In genomic region chr7:65009881-65010280, GRCh38 we compare ENCODE assay signal across 5 cellular contexts. TPM values are rescaled to one million over a fixed set of nuclear protein-coding genes. Genes with fewer than 3 reads are reported as not detected.
A peak's percentile ranks its signal among the peaks of the same experiment; 100 is the strongest.
DNase-seq lines count a peak whose midpoint lies in the region; TF ChIP-seq lines count a peak whose summit lies in the region.
"Not testable (repeated sequence)": the region's sequence is repeated elsewhere in the genome, so short reads cannot be mapped to it uniquely, and the experiment has no call there.

No MANE protein-coding gene starts in this region.

- not testable (repeated sequence) for H3K4me2 ChIP-seq in parathyroid adenoma (ENCODE audit: low read length)

- H3K9me3 ChIP-seq in parathyroid adenoma (ENCODE audit: control insufficient read depth, low read length) = not testable (repeated sequence)

- not testable (repeated sequence) for TF ChIP-seq CTCF in parathyroid adenoma (IDR thresholded peaks at IDR 0.05)

- not testable (repeated sequence) for H3K79me2 ChIP-seq in parathyroid adenoma

- H2AFZ ChIP-seq in parathyroid adenoma = peak overlapping the region; percentile 22

- not testable (repeated sequence) for H3K4me1 ChIP-seq in parathyroid adenoma

- H3K27ac ChIP-seq in parathyroid adenoma = not testable (repeated sequence)

- not testable (repeated sequence) for H3K27me3 ChIP-seq in parathyroid adenoma (ENCODE audit: control insufficient read depth, insufficient read depth, low read length)

- peak; percentile 55 for DNase-seq in Daoy (ENCODE audit: low read depth)
- peak; percentile 52 for DNase-seq in H4 (ENCODE audit: low spot score)
- DNase-seq in LHCN-M2 (ENCODE audit: low read depth) = peak; percentile 11
- peak; percentile 61 for DNase-seq in RPMI7951 (ENCODE audit: low read depth)

- H3K9ac ChIP-seq in parathyroid adenoma = not testable (repeated sequence)

- not testable (repeated sequence) for H3K4me3 ChIP-seq in parathyroid adenoma (ENCODE audit: low read depth, low read length)

- H3K36me3 ChIP-seq in parathyroid adenoma (ENCODE audit: control insufficient read depth, insufficient read depth, low read length) = not testable (repeated sequence)

RNA-seq across cellular contexts. Expression of gene ERV3-1, which starts 3.4 kb away (rescaled TPM):
- total RNA-seq in Daoy (2014; rRNA removed; shearing (Covaris generic)) = 5.3 and 8.8 TPM in 2 replicates
- total RNA-seq in H4 (2014; rRNA removed; shearing (Covaris generic)) = 5.6 and 5.9 TPM in 2 replicates
- total RNA-seq in LHCN-M2 (2014; rRNA removed) = 13.7 and 19.3 TPM in 2 replicates
- 7.8 TPM for polyA plus RNA-seq in LHCN-M2 (2012)
- 5.1 and 6.8 TPM in 2 replicates for total RNA-seq in RPMI7951 (2014; rRNA removed; shearing (Covaris generic))

RNA-seq across cellular contexts. Expression of gene ZNF117, which starts 19.0 kb away (rescaled TPM):
- 3.3 and 5.4 TPM in 2 replicates for total RNA-seq in Daoy (2014; rRNA removed; shearing (Covaris generic))
- total RNA-seq in H4 (2014; rRNA removed; shearing (Covaris generic)) = 0.70 and 1.8 TPM in 2 replicates
- total RNA-seq in LHCN-M2 (2014; rRNA removed) = 8.4 and 9.9 TPM in 2 replicates
- polyA plus RNA-seq in LHCN-M2 (2012) = 1.6 TPM
- total RNA-seq in RPMI7951 (2014; rRNA removed; shearing (Covaris generic)) = 2.4 and 3.7 TPM in 2 replicates

Comparison
In these comparisons a context has a peak if more than half of its experiments do, and no peak if none do; other contexts are left out.
1. DNase-seq: peak in every context shown above with its lines; median percentile 61 in RPMI7951; 55 in Daoy; 52 in H4; 11 in LHCN-M2.